30 cellular contexts compared by ENCODE assay signal in the genomic region with DNA sequence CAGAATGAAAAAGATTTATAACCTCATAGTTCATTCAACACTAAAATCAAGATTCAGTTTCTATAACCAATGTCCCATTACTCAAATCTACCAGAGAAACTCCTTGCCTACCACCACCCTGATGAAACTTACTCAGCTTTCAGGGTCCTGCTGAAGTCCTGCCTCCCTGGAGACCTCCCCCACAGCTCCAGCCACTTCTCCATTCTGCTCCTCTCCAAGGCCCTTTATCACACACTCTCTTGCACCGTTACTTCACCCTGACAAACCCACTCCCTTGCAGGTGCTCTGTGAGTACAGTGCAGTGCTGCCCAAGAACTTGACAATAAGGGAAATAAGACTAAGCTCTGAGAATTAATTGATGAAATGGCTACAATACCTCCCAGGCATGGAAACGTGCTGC.
"Had no signal": no experiment of that assay in that cellular context is flagged by ENCODE, and none has a peak within 500 bp of the region (broad histone marks: within the 10 kb centered on the region; RNA-seq: fewer than 3 reads in every experiment).

No MANE protein-coding gene starts in this region.

- H3K4me3 ChIP-seq: esophagus squamous epithelium, heart right ventricle, left lung, mucosa of descending colon, prostate gland, right atrium auricular region, thoracic aorta, tibial nerve, upper lobe of left lung, uterus had no signal

- H3K36me3 Mint-ChIP-seq: naive B cell; natural killer cell treated with Interleukin-12 subunit alpha and Interleukin-12 subunit beta and Interleukin-15 and Interleukin-18, amount 100 ng/mL, for 72 hours had no signal

- H3K4me1 Mint-ChIP-seq: mesothelial cell of epicardium; naive B cell; stimulated activated memory B cell treated with anti-CD40 and anti-IgM and Interleukin-4, amounts not matched to agents 10 μg/mL and 1 μg/mL and 100 μg/mL, for 72 hours had no signal

- H3K9me3 Mint-ChIP-seq: effector memory CD8-positive, alpha-beta T cell; stimulated activated memory B cell treated with anti-CD40 and anti-IgM and Interleukin-4, amounts not matched to agents 10 μg/mL and 1 μg/mL and 100 μg/mL, for 72 hours; stimulated activated naive CD8-positive, alpha-beta T cell treated with anti-CD3 and anti-CD28 coated beads, Interleukin-15, Interleukin-2, amounts not matched to agents 100 ng/mL and 50 ng/mL, for 24 hours had no signal

- DNase-seq: cortex of kidney; effector memory CD8-positive, alpha-beta T cell; erythroblast; esophagus squamous epithelium; foreskin melanocyte; glutamatergic neuron; heart right ventricle; hippocampal formation; left cardiac atrium; left lung; mesenchymal stem cell; mucosa of descending colon; naive B cell; stimulated activated CD4-positive, alpha-beta T cell treated with anti-CD3 and anti-CD28 coated beads, Interleukin-2, amount 100 ng/mL, for 24 hours; stimulated activated CD4-positive, alpha-beta T cell treated with anti-CD3 and anti-CD28 coated beads, Interleukin-4, amount 100 ng/mL, for 24 hours; upper lobe of left lung; uterus had no signal

- FAIRE-seq: endometrium, islet of Langerhans had no signal

- H3K27ac ChIP-seq: esophagus squamous epithelium, heart right ventricle, left lung, neutrophil, prostate gland, right atrium auricular region, thoracic aorta, tibial nerve, upper lobe of left lung, uterus had no signal

- H3K27me3 Mint-ChIP-seq: effector memory CD8-positive, alpha-beta T cell; naive B cell; stimulated activated memory B cell treated with anti-CD40 and anti-IgM and Interleukin-4, amounts not matched to agents 10 μg/mL and 1 μg/mL and 100 μg/mL, for 72 hours; stimulated activated naive CD8-positive, alpha-beta T cell treated with anti-CD3 and anti-CD28 coated beads, Interleukin-15, Interleukin-2, amounts not matched to agents 100 ng/mL and 50 ng/mL, for 24 hours had no signal

- H3K9me3 ChIP-seq: neutrophil, prostate gland, thoracic aorta, upper lobe of left lung, uterus had no signal

- H3K27ac Mint-ChIP-seq: effector memory CD8-positive, alpha-beta T cell; mesothelial cell of epicardium; naive B cell; natural killer cell treated with Interleukin-12 subunit alpha and Interleukin-12 subunit beta and Interleukin-15 and Interleukin-18, amount 100 ng/mL, for 72 hours; stimulated activated memory B cell treated with anti-CD40 and anti-IgM and Interleukin-4, amounts not matched to agents 10 μg/mL and 1 μg/mL and 100 μg/mL, for 72 hours; stimulated activated naive CD8-positive, alpha-beta T cell treated with anti-CD3 and anti-CD28 coated beads, Interleukin-15, Interleukin-2, amounts not matched to agents 100 ng/mL and 50 ng/mL, for 24 hours had no signal

- ATAC-seq: effector memory CD8-positive, alpha-beta T cell; heart right ventricle; left cardiac atrium; left lung; natural killer cell treated with Interleukin-12 subunit alpha and Interleukin-12 subunit beta and Interleukin-15 and Interleukin-18, amount 100 ng/mL, for 72 hours; sciatic nerve; stimulated activated memory B cell treated with anti-CD40 and anti-IgM and Interleukin-4, amounts not matched to agents 10 μg/mL and 1 μg/mL and 100 μg/mL, for 72 hours had no signal

- H3K27me3 ChIP-seq: heart right ventricle, left lung, right atrium auricular region, tibial nerve, upper lobe of left lung, uterus had no signal

- H3K4me3 Mint-ChIP-seq: effector memory CD8-positive, alpha-beta T cell; mesothelial cell of epicardium; naive B cell; natural killer cell treated with Interleukin-12 subunit alpha and Interleukin-12 subunit beta and Interleukin-15 and Interleukin-18, amount 100 ng/mL, for 72 hours; neural crest cell; stimulated activated memory B cell treated with anti-CD40 and anti-IgM and Interleukin-4, amounts not matched to agents 10 μg/mL and 1 μg/mL and 100 μg/mL, for 72 hours; stimulated activated naive CD8-positive, alpha-beta T cell treated with anti-CD3 and anti-CD28 coated beads, Interleukin-15, Interleukin-2, amounts not matched to agents 100 ng/mL and 50 ng/mL, for 24 hours had no signal

- H3K4me1 ChIP-seq: heart right ventricle, left lung, prostate gland, right atrium auricular region, tibial nerve, upper lobe of left lung, uterus had no signal

- H3K36me3 ChIP-seq: neutrophil, prostate gland, uterus had no signal
